In genomic region chr17:58278661-58279015, GRCh38 we compare ENCODE assay signal across 1 cellular context.
TF ChIP-seq lines count a peak whose summit lies in the region.

No MANE protein-coding gene starts in this region.

TF ChIP-seq in endothelial cell of umbilical vein, 7 proteins besides CTCF, POLR2A, EP300 and RAD21:
- TF ChIP-seq MAX (IDR thresholded peaks at IDR 0.05; ENCODE audit: insufficient read depth, insufficient read length) = no peak
